Comparison of ENCODE assay signal across 12 cellular contexts in genomic region chr19:5225486-5226345, GRCh38.
DNase-seq lines count a peak whose midpoint lies in the region; ATAC-seq and TF ChIP-seq lines count a peak whose summit lies in the region.
"Had no signal": no experiment of that assay in that cellular context is flagged by ENCODE, and none has a peak within 500 bp of the region (broad histone marks: within the 10 kb centered on the region; RNA-seq: fewer than 3 reads in every experiment).

No MANE protein-coding gene starts in this region.

- no peak overlapping the region for H3K4me3 Mint-ChIP-seq in activated CD4-positive, alpha-beta memory T cell treated with anti-CD3 and anti-CD28 coated beads for 36 hours
- H3K4me3 Mint-ChIP-seq in activated CD4-positive, alpha-beta memory T cell treated with anti-CD3 and anti-CD28 coated beads, Interleukin-2, amount 10 ng/mL, durations not matched to agents 7 days and 5 days, result no peak overlapping the region
- H3K4me3 Mint-ChIP-seq in naive thymus-derived CD8-positive, alpha-beta T cell, result no peak overlapping the region
- H3K4me3 Mint-ChIP-seq: activated T-cell treated with anti-CD3 and anti-CD28 coated beads, Interleukin-2, amount 50 U/mL, for 4 hours had no signal

- H3K9me3 Mint-ChIP-seq in activated CD4-positive, alpha-beta memory T cell treated with anti-CD3 and anti-CD28 coated beads for 36 hours, result no peaks in the 10 kb centered on the region
- H3K9me3 Mint-ChIP-seq in activated CD4-positive, alpha-beta memory T cell treated with anti-CD3 and anti-CD28 coated beads, Interleukin-2, amount 10 ng/mL, durations not matched to agents 7 days and 5 days, result no peaks in the 10 kb centered on the region
- H3K9me3 Mint-ChIP-seq in naive thymus-derived CD8-positive, alpha-beta T cell, result no peaks in the 10 kb centered on the region
- H3K9me3 Mint-ChIP-seq: activated T-cell treated with anti-CD3 and anti-CD28 coated beads, Interleukin-2, amount 50 U/mL, for 4 hours had no signal

- H3K27ac ChIP-seq in RWPE1, result no peak overlapping the region
- no peak overlapping the region for H3K27ac ChIP-seq in fibroblast of lung (ENCODE audit: insufficient read depth, low read length)
- H3K27ac ChIP-seq: vagina had no signal

- POLR2A ChIA-PET in activated CD4-positive, alpha-beta memory T cell treated with anti-CD3 and anti-CD28 coated beads for 36 hours (lab: Charles Lee), result no interaction called here
- POLR2A ChIA-PET in activated CD4-positive, alpha-beta memory T cell treated with anti-CD3 and anti-CD28 coated beads, Interleukin-2, amount 10 ng/mL, durations not matched to agents 7 days and 5 days (lab: Charles Lee), result no interaction called here
- POLR2A ChIA-PET in RWPE1 (lab: Yijun Ruan, JAX; ENCODE audit: low non-redundant PET), result interaction anchor here (0.5 to 0.6 kb wide), 3 partner anchors 29 to 1065 kb away, joined by 3 to 11 read pairs (median 4); no protein-coding TSS in a partner anchor
- POLR2A ChIA-PET in naive thymus-derived CD8-positive, alpha-beta T cell (lab: Charles Lee), result interaction anchor here (0.7 kb wide), 1 partner anchor 22 kb away, joined by 4 read pairs; no protein-coding TSS in a partner anchor

- no peak overlapping the region for H2AFZ ChIP-seq in fibroblast of lung (ENCODE audit: low read length)

- ATAC-seq in stimulated activated naive CD8-positive, alpha-beta T cell treated with anti-CD3 and anti-CD28 coated beads, Interleukin-15, Interleukin-2, amounts not matched to agents 100 U/mL and 50 U/mL, for 24 hours, result no peak
- ATAC-seq in HG02798 (IDR thresholded peaks at IDR 0.05; ENCODE audit: poor library complexity, unreplicated experiment), result no peak
- no peak for ATAC-seq in naive thymus-derived CD8-positive, alpha-beta T cell

- H3K4me1 ChIP-seq in fibroblast of lung (ENCODE audit: control insufficient read depth, extremely low read depth, insufficient read depth, low read length), result no peaks in the 10 kb centered on the region
- H3K4me1 ChIP-seq: HAP-1 had no signal

- H4K20me1 ChIP-seq in fibroblast of lung (ENCODE audit: control insufficient read depth, extremely low read depth, insufficient read depth, low read length), result no peaks in the 10 kb centered on the region

- H3K27me3 Mint-ChIP-seq in activated CD4-positive, alpha-beta memory T cell treated with anti-CD3 and anti-CD28 coated beads for 36 hours, result peaks cover 17% of the 10 kb centered on the region
- peaks cover 15% of the 10 kb centered on the region for H3K27me3 Mint-ChIP-seq in activated CD4-positive, alpha-beta memory T cell treated with anti-CD3 and anti-CD28 coated beads, Interleukin-2, amount 10 ng/mL, durations not matched to agents 7 days and 5 days
- H3K27me3 Mint-ChIP-seq in naive thymus-derived CD8-positive, alpha-beta T cell, result peaks cover 7 to 31% (median 16%) of the 10 kb centered on the region in 5 donors

- H3K4me3 ChIP-seq in fibroblast of lung (replicated peaks in 1 of 4; ENCODE audit: control extremely low read depth in 1 of 4, insufficient read depth in 1 of 4, low read depth in 3 of 4, low read length in 4 of 4), result no peak overlapping the region
- H3K4me3 ChIP-seq: HAP-1, vagina had no signal

- H3K36me3 Mint-ChIP-seq in activated CD4-positive, alpha-beta memory T cell treated with anti-CD3 and anti-CD28 coated beads for 36 hours, result no peaks in the 10 kb centered on the region
- H3K36me3 Mint-ChIP-seq in activated CD4-positive, alpha-beta memory T cell treated with anti-CD3 and anti-CD28 coated beads, Interleukin-2, amount 10 ng/mL, durations not matched to agents 7 days and 5 days (ENCODE audit: low read depth), result no peaks in the 10 kb centered on the region
- H3K36me3 Mint-ChIP-seq in naive thymus-derived CD8-positive, alpha-beta T cell, result no peaks in the 10 kb centered on the region

- H3K9ac ChIP-seq in fibroblast of lung (ENCODE audit: insufficient read depth, low read length), result no peak overlapping the region

- TF ChIP-seq CTCF in RWPE1 (conservative IDR thresholded peaks at IDR 0.05; ENCODE audit: low read depth), result peak; percentile 34
- TF ChIP-seq CTCF in fibroblast of lung (conservative IDR thresholded peaks at IDR 0.05 in 1 of 2, IDR thresholded peaks at IDR 0.05 in 1 of 2; ENCODE audit: low read depth in 1 of 2, low read length in 2 of 2), result peak; percentile 35 to 48

- peak; percentile 24 for DNase-seq in activated CD4-positive, alpha-beta memory T cell treated with anti-CD3 and anti-CD28 coated beads for 36 hours
- no peak for DNase-seq in activated CD4-positive, alpha-beta memory T cell treated with anti-CD3 and anti-CD28 coated beads, Interleukin-2, amount 10 ng/mL, durations not matched to agents 7 days and 5 days
- no peak for DNase-seq in RWPE1 (ENCODE audit: low spot score)
- DNase-seq in fibroblast of lung (ENCODE audit: low read depth in 2 of 2), result no peak
- peak; percentile 48 for DNase-seq in stimulated activated naive CD8-positive, alpha-beta T cell treated with anti-CD3 and anti-CD28 coated beads, Interleukin-15, Interleukin-2, amounts not matched to agents 100 U/mL and 50 U/mL, for 24 hours
- DNase-seq in NCI-H2107 (lab: John Stamatoyannopoulos, UW), result no peak
- DNase-seq in naive thymus-derived CD8-positive, alpha-beta T cell, result no peak
- DNase-seq: activated T-cell treated with anti-CD3 and anti-CD28 coated beads, Interleukin-2, amount 50 U/mL, for 4 hours; small intestine had no signal

- no peak overlapping the region for H3K27ac Mint-ChIP-seq in activated CD4-positive, alpha-beta memory T cell treated with anti-CD3 and anti-CD28 coated beads for 36 hours
- no peak overlapping the region for H3K27ac Mint-ChIP-seq in activated CD4-positive, alpha-beta memory T cell treated with anti-CD3 and anti-CD28 coated beads, Interleukin-2, amount 10 ng/mL, durations not matched to agents 7 days and 5 days
- no peak overlapping the region for H3K27ac Mint-ChIP-seq in naive thymus-derived CD8-positive, alpha-beta T cell

- CTCF ChIA-PET in activated CD4-positive, alpha-beta memory T cell treated with anti-CD3 and anti-CD28 coated beads for 36 hours (lab: Charles Lee), result no interaction called here
- CTCF ChIA-PET in activated CD4-positive, alpha-beta memory T cell treated with anti-CD3 and anti-CD28 coated beads, Interleukin-2, amount 10 ng/mL, durations not matched to agents 7 days and 5 days (lab: Charles Lee), result no interaction called here
- CTCF ChIA-PET in RWPE1 (lab: Yijun Ruan, JAX), result interaction anchor here (0.6 to 0.7 kb wide), 6 partner anchors 43 to 905 kb away, joined by 3 to 4 read pairs (median 3); no protein-coding TSS in a partner anchor

- no peaks in the 10 kb centered on the region for H3K79me2 ChIP-seq in fibroblast of lung (ENCODE audit: control insufficient read depth, insufficient read depth, low read length)

- H3K9me3 ChIP-seq in fibroblast of lung (ENCODE audit: control insufficient read depth, insufficient read depth, low read depth, low read length), result no peaks in the 10 kb centered on the region
- H3K9me3 ChIP-seq: HAP-1, vagina had no signal

- intact Hi-C loops in activated CD4-positive, alpha-beta memory T cell treated with anti-CD3 and anti-CD28 coated beads for 36 hours (cut with micrococcal nuclease), result no loop called here

- H3K36me3 ChIP-seq in fibroblast of lung (ENCODE audit: control insufficient read depth, insufficient read depth, low read length), result peaks cover 10% of the 10 kb centered on the region

- H3K27me3 ChIP-seq in fibroblast of lung (ENCODE audit: control insufficient read depth, insufficient read depth, low read length), result no peaks in the 10 kb centered on the region
- H3K27me3 ChIP-seq: vagina had no signal

- H3K4me1 Mint-ChIP-seq in activated CD4-positive, alpha-beta memory T cell treated with anti-CD3 and anti-CD28 coated beads for 36 hours (ENCODE audit: low read depth), result peaks cover 7% of the 10 kb centered on the region
- no peaks in the 10 kb centered on the region for H3K4me1 Mint-ChIP-seq in activated CD4-positive, alpha-beta memory T cell treated with anti-CD3 and anti-CD28 coated beads, Interleukin-2, amount 10 ng/mL, durations not matched to agents 7 days and 5 days
- peaks cover 5 to 16% (median 8%) of the 10 kb centered on the region in 4 donors for H3K4me1 Mint-ChIP-seq in naive thymus-derived CD8-positive, alpha-beta T cell

- H3K4me2 ChIP-seq in fibroblast of lung (ENCODE audit: extremely low read depth, insufficient read depth, low read length), result no peak overlapping the region

Comparison
In these comparisons a context has a peak if more than half of its experiments do, and no peak if none do; other contexts are left out.
1. DNase-seq: peak in activated CD4-positive, alpha-beta memory T cell treated with anti-CD3 and anti-CD28 coated beads for 36 hours (single experiment) and stimulated activated naive CD8-positive, alpha-beta T cell treated with anti-CD3 and anti-CD28 coated beads, Interleukin-15, Interleukin-2, amounts not matched to agents 100 U/mL and 50 U/mL, for 24 hours (single experiment); none in activated CD4-positive, alpha-beta memory T cell treated with anti-CD3 and anti-CD28 coated beads, Interleukin-2, amount 10 ng/mL, durations not matched to agents 7 days and 5 days (single experiment), RWPE1 (single experiment), fibroblast of lung (0 of 2), NCI-H2107 (single experiment) and naive thymus-derived CD8-positive, alpha-beta T cell (0 of 10).
2. POLR2A ChIA-PET loops: an anchor here in RWPE1 (0.5 to 0.6 kb wide) and naive thymus-derived CD8-positive, alpha-beta T cell (0.7 kb wide); none called in activated CD4-positive, alpha-beta memory T cell treated with anti-CD3 and anti-CD28 coated beads for 36 hours and activated CD4-positive, alpha-beta memory T cell treated with anti-CD3 and anti-CD28 coated beads, Interleukin-2, amount 10 ng/mL, durations not matched to agents 7 days and 5 days.